Comparison of ENCODE assay signal across 10 cellular contexts in the genomic region with DNA sequence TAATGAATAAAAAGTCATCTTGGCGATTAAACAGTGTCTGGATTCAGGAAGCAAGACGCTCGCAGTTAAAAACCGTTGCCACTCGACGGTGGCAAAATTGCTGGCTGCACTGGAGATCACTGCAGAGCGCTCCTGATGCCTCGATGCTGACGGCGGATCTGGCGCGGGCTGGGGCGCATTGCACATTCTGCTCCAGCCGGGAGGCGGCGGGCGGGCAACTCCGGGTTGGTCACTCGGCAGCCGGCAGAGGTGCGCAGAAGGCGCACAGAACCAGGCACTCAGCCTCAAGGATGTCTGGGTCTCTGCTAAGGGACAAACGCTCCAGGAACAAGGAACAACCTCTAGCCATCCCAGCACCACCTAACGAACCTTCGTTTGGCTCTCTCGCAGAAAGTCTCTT.
A peak's percentile ranks its signal among the peaks of the same experiment; 100 is the strongest.
DNase-seq lines count a peak whose midpoint lies in the region; ATAC-seq and TF ChIP-seq lines count a peak whose summit lies in the region.
"Had no signal": no experiment of that assay in that cellular context is flagged by ENCODE, and none has a peak within 500 bp of the region (broad histone marks: within the 10 kb centered on the region; RNA-seq: fewer than 3 reads in every experiment).

No MANE protein-coding gene starts in this region.

- DNase-seq in activated CD8-positive, alpha-beta T cell treated with anti-CD3 and anti-CD28 coated beads for 36 hours: peak; percentile 45
- no peak for DNase-seq in activated CD8-positive, alpha-beta T cell treated with anti-CD3 and anti-CD28 coated beads, Interleukin-2, amount 10 ng/mL, durations not matched to agents 7 days and 5 days
- DNase-seq in NCI-H748 treated with DMSO at 0.1 percent for 48 hours (lab: John Stamatoyannopoulos, UW) (peak; percentile 16), iPS DF 6.9 (ENCODE audit: low read depth, low spot score) (no peak), prostate gland (ENCODE audit: low spot score) (peak; percentile 15), PC-9 (no peak)
- DNase-seq: activated CD8-positive, alpha-beta memory T cell treated with anti-CD3 and anti-CD28 coated beads for 24 hours; effector CD4-positive, alpha-beta T cell had no signal

- CTCF ChIA-PET in activated CD8-positive, alpha-beta T cell treated with anti-CD3 and anti-CD28 coated beads for 36 hours (lab: Charles Lee): interaction anchor here (0.7 to 1.6 kb wide), 3 partner anchors 10 to 535 kb away, joined by 3 to 4 read pairs (median 3); no protein-coding TSS in a partner anchor
- CTCF ChIA-PET in activated CD8-positive, alpha-beta T cell treated with anti-CD3 and anti-CD28 coated beads, Interleukin-2, amount 10 ng/mL, durations not matched to agents 7 days and 5 days (lab: Charles Lee): interaction anchor here (1.0 kb wide), 1 partner anchor 379 kb away, joined by 3 read pairs; no protein-coding TSS in a partner anchor
- CTCF ChIA-PET in PC-9 (lab: Charles Lee): no interaction called here

- H3K4me3 Mint-ChIP-seq in activated CD8-positive, alpha-beta T cell treated with anti-CD3 and anti-CD28 coated beads for 36 hours: no peak overlapping the region
- H3K4me3 Mint-ChIP-seq in activated CD8-positive, alpha-beta T cell treated with anti-CD3 and anti-CD28 coated beads, Interleukin-2, amount 10 ng/mL, durations not matched to agents 7 days and 5 days: no peak overlapping the region

- H3K4me3 ChIP-seq in iPS DF 6.9 (ENCODE audit: low read length): peak overlapping the region; percentile 17; the same call in 1 of the 2 replicates
- H3K4me3 ChIP-seq in prostate gland: no peak overlapping the region
- no peak overlapping the region for H3K4me3 ChIP-seq in gastroesophageal sphincter
- no peak overlapping the region for H3K4me3 ChIP-seq in PC-9

- no peak overlapping the region for H3K4me2 ChIP-seq in PC-9

- no peak overlapping the region for H2AFZ ChIP-seq in PC-9

- H4K20me1 ChIP-seq in PC-9 (ENCODE audit: insufficient read depth): no peaks in the 10 kb centered on the region

- peaks cover 25% of the 10 kb centered on the region for H3K4me1 Mint-ChIP-seq in activated CD8-positive, alpha-beta T cell treated with anti-CD3 and anti-CD28 coated beads for 36 hours (ENCODE audit: low read depth)
- peaks cover 6% of the 10 kb centered on the region for H3K4me1 Mint-ChIP-seq in activated CD8-positive, alpha-beta T cell treated with anti-CD3 and anti-CD28 coated beads, Interleukin-2, amount 10 ng/mL, durations not matched to agents 7 days and 5 days (ENCODE audit: low read depth)

- H3K79me2 ChIP-seq in PC-9 (ENCODE audit: low read depth): no peaks in the 10 kb centered on the region

- intact Hi-C loops in activated CD8-positive, alpha-beta T cell treated with anti-CD3 and anti-CD28 coated beads for 36 hours (cut with micrococcal nuclease): no loop called here
- intact Hi-C loops in prostate gland (cut with DNase I) (no loop called here), PC-9 (cut with micrococcal nuclease; ENCODE audit: unreplicated experiment) (no loop called here)

- no peak for TF ChIP-seq POLR2A in prostate gland (IDR thresholded peaks at IDR 0.05)
- no peak for TF ChIP-seq POLR2A in gastroesophageal sphincter (IDR thresholded peaks at IDR 0.05)

- no peak for TF ChIP-seq CTCF in activated CD8-positive, alpha-beta T cell treated with anti-CD3 and anti-CD28 coated beads for 36 hours (IDR thresholded peaks at IDR 0.05)
- peak in 1 of 4 experiments; percentile 30 for TF ChIP-seq CTCF in prostate gland (IDR thresholded peaks at IDR 0.05)
- no peak for TF ChIP-seq CTCF in gastroesophageal sphincter (IDR thresholded peaks at IDR 0.05)
- TF ChIP-seq CTCF in PC-9 (conservative IDR thresholded peaks at IDR 0.05): no peak

- H3F3A ChIP-seq in PC-9 (ENCODE audit: insufficient read depth, low read depth): no peaks in the 10 kb centered on the region

- no peak overlapping the region for H3K27ac Mint-ChIP-seq in activated CD8-positive, alpha-beta T cell treated with anti-CD3 and anti-CD28 coated beads for 36 hours
- H3K27ac Mint-ChIP-seq in activated CD8-positive, alpha-beta T cell treated with anti-CD3 and anti-CD28 coated beads, Interleukin-2, amount 10 ng/mL, durations not matched to agents 7 days and 5 days: no peak overlapping the region

- H3K9me3 ChIP-seq in iPS DF 6.9 (ENCODE audit: control insufficient read depth, insufficient read depth, low read length) (no peaks in the 10 kb centered on the region), prostate gland (no peaks in the 10 kb centered on the region), gastroesophageal sphincter (no peaks in the 10 kb centered on the region), PC-9 (ENCODE audit: insufficient read depth, low read depth) (no peaks in the 10 kb centered on the region)

- no TSS peak for BruUV-seq in PC-9 (replicated peaks; lab: Mats Ljungman, UMichigan)

- no peaks in the 10 kb centered on the region for H3K9me3 Mint-ChIP-seq in activated CD8-positive, alpha-beta T cell treated with anti-CD3 and anti-CD28 coated beads for 36 hours
- H3K9me3 Mint-ChIP-seq in activated CD8-positive, alpha-beta T cell treated with anti-CD3 and anti-CD28 coated beads, Interleukin-2, amount 10 ng/mL, durations not matched to agents 7 days and 5 days (ENCODE audit: insufficient read depth): no peaks in the 10 kb centered on the region

- TF ChIP-seq EP300 in gastroesophageal sphincter (IDR thresholded peaks at IDR 0.05): no peak

- H3K36me3 Mint-ChIP-seq in activated CD8-positive, alpha-beta T cell treated with anti-CD3 and anti-CD28 coated beads for 36 hours (ENCODE audit: low read depth): no peaks in the 10 kb centered on the region
- H3K36me3 Mint-ChIP-seq in activated CD8-positive, alpha-beta T cell treated with anti-CD3 and anti-CD28 coated beads, Interleukin-2, amount 10 ng/mL, durations not matched to agents 7 days and 5 days (ENCODE audit: low read depth): no peaks in the 10 kb centered on the region

- H3K4me1 ChIP-seq in iPS DF 6.9 (ENCODE audit: control insufficient read depth, insufficient read depth, low read length) (no peaks in the 10 kb centered on the region), prostate gland (replicated peaks) (peaks cover 6% of the 10 kb centered on the region), gastroesophageal sphincter (peaks cover 0 to 33% (median 7%) of the 10 kb centered on the region in 3 donors), PC-9 (replicated peaks; ENCODE audit: insufficient read depth) (no peaks in the 10 kb centered on the region)

- H3K9me2 ChIP-seq in PC-9 (ENCODE audit: insufficient read depth): no peaks in the 10 kb centered on the region

- no peaks in the 10 kb centered on the region for H3K36me3 ChIP-seq in iPS DF 6.9 (ENCODE audit: control insufficient read depth, insufficient read depth, low read length)
- no peaks in the 10 kb centered on the region for H3K36me3 ChIP-seq in prostate gland
- no peaks in the 10 kb centered on the region for H3K36me3 ChIP-seq in gastroesophageal sphincter
- no peaks in the 10 kb centered on the region for H3K36me3 ChIP-seq in PC-9 (ENCODE audit: low read depth)

- H3K27me3 Mint-ChIP-seq in activated CD8-positive, alpha-beta T cell treated with anti-CD3 and anti-CD28 coated beads for 36 hours: peaks cover 51% of the 10 kb centered on the region
- H3K27me3 Mint-ChIP-seq in activated CD8-positive, alpha-beta T cell treated with anti-CD3 and anti-CD28 coated beads, Interleukin-2, amount 10 ng/mL, durations not matched to agents 7 days and 5 days (ENCODE audit: low read depth): peaks cover 47% of the 10 kb centered on the region

- WGBS in iPS DF 6.9 (ENCODE audit: insufficient coverage, insufficient read length): no CpG with 5 or more reads among the region's 26 CpGs
- 2% methylated on average over 26 of the region's 26 CpGs for WGBS in prostate gland
- 6% methylated on average over 6 of the region's 26 CpGs; no CpG with 5 or more reads in 1 of the 2 donors for WGBS in gastroesophageal sphincter (ENCODE audit: low coverage in 1 of 2), 2 donors

- H3K27me3 ChIP-seq in iPS DF 6.9 (ENCODE audit: control insufficient read depth, insufficient read depth, low read length) (peaks cover 44% of the 10 kb centered on the region), prostate gland (replicated peaks; ENCODE audit: insufficient read depth) (peaks cover 3% of the 10 kb centered on the region), gastroesophageal sphincter (peaks cover 65% of the 10 kb centered on the region), PC-9 (ENCODE audit: insufficient read depth, low read depth) (peaks cover 5% of the 10 kb centered on the region; the same call in 1 of the 2 replicates)

- POLR2A ChIA-PET in activated CD8-positive, alpha-beta T cell treated with anti-CD3 and anti-CD28 coated beads for 36 hours (lab: Charles Lee): interaction anchor here (0.6 kb wide), 1 partner anchor 122 kb away, joined by 3 read pairs; no protein-coding TSS in a partner anchor
- POLR2A ChIA-PET in activated CD8-positive, alpha-beta T cell treated with anti-CD3 and anti-CD28 coated beads, Interleukin-2, amount 10 ng/mL, durations not matched to agents 7 days and 5 days (lab: Charles Lee): no interaction called here
- POLR2A ChIA-PET in PC-9 (lab: Charles Lee; ENCODE audit: unreplicated experiment): no interaction called here

- ATAC-seq in activated CD8-positive, alpha-beta T cell treated with anti-CD3 and anti-CD28 coated beads for 36 hours: peak; percentile 56
- no peak for ATAC-seq in activated CD8-positive, alpha-beta T cell treated with anti-CD3 and anti-CD28 coated beads, Interleukin-2, amount 10 ng/mL, durations not matched to agents 7 days and 5 days
- ATAC-seq in gastroesophageal sphincter: no peak
- no peak for ATAC-seq in GM18498 (IDR thresholded peaks at IDR 0.05; ENCODE audit: unreplicated experiment)

- H3K27ac ChIP-seq in iPS DF 6.9 (ENCODE audit: low read length) (no peak overlapping the region), prostate gland (no peak overlapping the region), gastroesophageal sphincter (no peak overlapping the region), PC-9 (no peak overlapping the region)

Comparison
In these comparisons a context has a peak if more than half of its experiments do, and no peak if none do; other contexts are left out.
1. DNase-seq: peak in activated CD8-positive, alpha-beta T cell treated with anti-CD3 and anti-CD28 coated beads for 36 hours (single experiment), NCI-H748 treated with DMSO at 0.1 percent for 48 hours (single experiment) and prostate gland (single experiment); none in activated CD8-positive, alpha-beta T cell treated with anti-CD3 and anti-CD28 coated beads, Interleukin-2, amount 10 ng/mL, durations not matched to agents 7 days and 5 days (single experiment), iPS DF 6.9 (single experiment) and PC-9 (0 of 2).